8 cellular contexts compared by ENCODE assay signal in the genomic region with DNA sequence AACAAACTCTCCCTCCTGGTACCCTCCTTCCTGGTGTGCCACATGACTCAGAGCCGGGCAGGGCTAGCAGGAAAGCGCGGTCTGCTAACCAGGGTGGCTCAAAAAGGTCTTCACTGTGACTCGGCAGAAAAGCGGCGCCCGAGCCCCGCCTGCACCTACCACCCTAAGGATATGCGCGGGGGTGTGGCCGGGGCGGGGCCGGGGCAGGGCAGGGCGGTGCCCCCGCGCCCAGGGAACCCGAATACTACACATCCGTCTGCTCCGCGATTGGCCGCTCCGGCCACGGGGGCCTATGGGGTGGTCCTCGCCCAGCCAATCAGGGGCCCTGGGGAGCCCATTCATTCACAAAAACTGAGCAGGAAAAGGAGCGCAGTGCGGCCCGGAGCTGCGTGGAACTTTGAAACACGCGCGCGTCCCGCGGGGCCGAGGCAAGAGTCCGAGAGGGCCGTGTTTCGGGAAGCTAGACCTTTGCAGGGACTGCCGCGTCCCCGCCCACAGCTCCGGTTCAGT. TPM values are rescaled to one million over a fixed set of nuclear protein-coding genes. Genes with fewer than 3 reads are reported as not detected.
DNase-seq lines count a peak whose midpoint lies in the region; ATAC-seq, FAIRE-seq and TF ChIP-seq lines count a peak whose summit lies in the region.

No MANE protein-coding gene starts in this region.

- no peaks in the 10 kb centered on the region for H3K9me3 Mint-ChIP-seq in activated CD4-positive, alpha-beta T cell treated with anti-CD3 and anti-CD28 coated beads for 36 hours (ENCODE audit: low read depth)

- POLR2A ChIA-PET in activated CD4-positive, alpha-beta T cell treated with anti-CD3 and anti-CD28 coated beads for 36 hours (lab: Charles Lee), result interaction anchor here (0.6 kb wide), 1 partner anchor 1440 kb away, joined by 8 read pairs; no protein-coding TSS in a partner anchor

- H3K27me3 ChIP-seq in BLaER1 (no peaks in the 10 kb centered on the region), left lung (peaks cover 0 to 38% of the 10 kb centered on the region in 2 donors)

- CTCF ChIA-PET in activated CD4-positive, alpha-beta T cell treated with anti-CD3 and anti-CD28 coated beads for 36 hours (lab: Charles Lee), result no interaction called here

- peak overlapping the region; percentile 93 for H3K27ac Mint-ChIP-seq in activated CD4-positive, alpha-beta T cell treated with anti-CD3 and anti-CD28 coated beads for 36 hours

- ATAC-seq in HG03439 (IDR thresholded peaks at IDR 0.05; ENCODE audit: unreplicated experiment), result peak; percentile 81
- ATAC-seq in activated CD4-positive, alpha-beta T cell treated with anti-CD3 and anti-CD28 coated beads for 36 hours, result peak; percentile 89
- ATAC-seq in left lung, result peak; percentile 94

- DNase-seq in GM19239 (ENCODE audit: insufficient read length, low spot score) (peak; percentile 94), NCI-H510A treated with DMSO at 0.1 percent for 48 hours (lab: John Stamatoyannopoulos, UW) (peak; percentile 87), dedifferentiated amniotic fluid mesenchymal stem cell (ENCODE audit: extremely low spot score) (peak; percentile 44), left lung (peak; percentile 94 to 98)
- peak; percentile 98 for DNase-seq in activated CD4-positive, alpha-beta T cell treated with anti-CD3 and anti-CD28 coated beads for 36 hours
- DNase-seq in stimulated activated CD4-positive, alpha-beta T cell treated with anti-CD3 and anti-CD28 coated beads, Interleukin-2, amount 100 ng/mL, for 24 hours, result peak; percentile 97 to 98

- H3K9me3 ChIP-seq in BLaER1, result no peaks in the 10 kb centered on the region
- no peaks in the 10 kb centered on the region for H3K9me3 ChIP-seq in left lung

- peaks cover 37% of the 10 kb centered on the region for H3K36me3 ChIP-seq in BLaER1
- peaks cover 0 to 19% of the 10 kb centered on the region in 2 donors for H3K36me3 ChIP-seq in left lung

- no peaks in the 10 kb centered on the region for H3K27me3 Mint-ChIP-seq in activated CD4-positive, alpha-beta T cell treated with anti-CD3 and anti-CD28 coated beads for 36 hours

- H4K20me1 ChIP-seq in BLaER1, result peaks cover 48% of the 10 kb centered on the region

- H3K4me1 ChIP-seq in BLaER1, result peaks cover 67% of the 10 kb centered on the region
- H3K4me1 ChIP-seq in left lung, result peaks cover 15 to 36% of the 10 kb centered on the region in 2 donors

- peak overlapping the region; percentile 85 for H3K9ac ChIP-seq in BLaER1

- H3K4me3 Mint-ChIP-seq in activated CD4-positive, alpha-beta T cell treated with anti-CD3 and anti-CD28 coated beads for 36 hours, result peak overlapping the region; percentile 92

- H3K4me3 ChIP-seq in BLaER1, result peak overlapping the region; percentile 98
- peak overlapping the region; percentile 60 to 76 for H3K4me3 ChIP-seq in left lung

- peak overlapping the region; percentile 89 for H3K4me2 ChIP-seq in BLaER1

- no peak for TF ChIP-seq CTCF in left lung (IDR thresholded peaks at IDR 0.05)

- H3K4me1 Mint-ChIP-seq in activated CD4-positive, alpha-beta T cell treated with anti-CD3 and anti-CD28 coated beads for 36 hours, result peaks cover 19% of the 10 kb centered on the region

- intact Hi-C loops in activated CD4-positive, alpha-beta T cell treated with anti-CD3 and anti-CD28 coated beads for 36 hours (cut with DNase I, micrococcal nuclease), result loop anchor here (1.0 to 10.0 kb wide), 24 partner anchors 15 to 1709 kb away; a partner anchor contains a TSS
- intact Hi-C loops in left lung (cut with DNase I), result no loop called here

- FAIRE-seq in GM19239 (lab: Jason Lieb, UNC), result peak; percentile 93

- H3K27ac ChIP-seq in BLaER1 (peak overlapping the region; percentile 90), left lung (peak overlapping the region; percentile 63 to 86)

- peaks cover 46% of the 10 kb centered on the region for H3K36me3 Mint-ChIP-seq in activated CD4-positive, alpha-beta T cell treated with anti-CD3 and anti-CD28 coated beads for 36 hours (ENCODE audit: low read depth)

RNA-seq across cellular contexts. Expression of a gene that starts 1.7 kb away (rescaled TPM):
- total RNA-seq in activated CD4-positive, alpha-beta T cell treated with anti-CD3 and anti-CD28 coated beads for 36 hours, result 10 to 100 TPM; 40.6 to 46.5 TPM
- 10 to 100 TPM in 1 of 2 donors, 1 to 10 TPM in 1; 7.6 to 36.6 TPM for total RNA-seq in left lung

Comparison
In these comparisons a context has a peak if more than half of its experiments do, and no peak if none do; other contexts are left out.
1. Peak in every context shown above with its lines: DNase-seq, ATAC-seq, H3K4me3 ChIP-seq and H3K27ac ChIP-seq.
2. DNase-seq: peak in every context shown above with its lines; median percentile 98 in activated CD4-positive, alpha-beta T cell treated with anti-CD3 and anti-CD28 coated beads for 36 hours; 98 in stimulated activated CD4-positive, alpha-beta T cell treated with anti-CD3 and anti-CD28 coated beads, Interleukin-2, amount 100 ng/mL, for 24 hours; 96 in left lung; 94 in GM19239; 87 in NCI-H510A treated with DMSO at 0.1 percent for 48 hours; 44 in dedifferentiated amniotic fluid mesenchymal stem cell.
3. intact Hi-C loops: an anchor here in activated CD4-positive, alpha-beta T cell treated with anti-CD3 and anti-CD28 coated beads for 36 hours (1.0 to 10.0 kb wide); none called in left lung.